Comparison of ENCODE assay signal across 30 cellular contexts in genomic region chr9:87750726-87751125, GRCh38.
"Had no signal": no experiment of that assay in that cellular context is flagged by ENCODE, and none has a peak within 500 bp of the region (broad histone marks: within the 10 kb centered on the region; RNA-seq: fewer than 3 reads in every experiment).

No MANE protein-coding gene starts in this region.

- H3K27ac ChIP-seq: ascending aorta, cardiac muscle cell, VCaP had no signal

- FAIRE-seq: bronchial epithelial cell, TTC549 had no signal

- H3K36me3 ChIP-seq: ascending aorta, cardiac muscle cell had no signal

- ATAC-seq: activated CD8-positive, alpha-beta T cell treated with anti-CD3 and anti-CD28 coated beads for 36 hours; activated naive CD8-positive, alpha-beta T cell treated with anti-CD3 and anti-CD28 coated beads, Interleukin-2, amount 50 U/mL, for 24 hours; activated T-cell treated with anti-CD3 and anti-CD28 coated beads, Interleukin-2, amount 50 U/mL, for 4 hours had no signal

- DNase-seq: activated B cell treated with CpG ODN at 0.5 μM for 24 hours; activated CD4-positive, alpha-beta memory T cell treated with anti-CD3 and anti-CD28 coated beads for 36 hours; activated CD4-positive, alpha-beta T cell treated with anti-CD3 and anti-CD28 coated beads for 4 hours; activated CD4-positive, alpha-beta T cell treated with anti-CD3 and anti-CD28 coated beads, Interleukin-2, amount 10 ng/mL, durations not matched to agents 24 days and 14 days; activated CD4-positive, alpha-beta T cell treated with anti-CD3 and anti-CD28 coated beads, Interleukin-2, amount 50 U/mL, for 1 hour; activated CD4-positive, alpha-beta T cell treated with anti-CD3 and anti-CD28 coated beads, Interleukin-2, amount 50 U/mL, for 4 hours; activated CD4-positive, CD25-positive, alpha-beta regulatory T cell treated with anti-CD3 and anti-CD28 coated beads, Interleukin-2, amount 50 U/mL, for 72 hours; activated CD8-positive, alpha-beta memory T cell treated with anti-CD3 and anti-CD28 coated beads, Interleukin-2, amount 50 U/mL, for 4 hours; activated CD8-positive, alpha-beta T cell treated with anti-CD3 and anti-CD28 coated beads for 36 hours; activated effector memory CD4-positive, alpha-beta T cell treated with Interleukin-2 at 50 U/mL for 16 hours; activated gamma-delta T cell; activated naive CD4-positive, alpha-beta T cell treated with anti-CD3 and anti-CD28 coated beads, Interleukin-2, amount 10 ng/mL, durations not matched to agents 7 days and 5 days; activated naive CD4-positive, alpha-beta T cell treated with Interleukin-2 at 50 U/mL for 16 hours; activated naive CD8-positive, alpha-beta T cell treated with anti-CD3 and anti-CD28 coated beads, Interleukin-2, amount 10 ng/mL, durations not matched to agents 7 days and 5 days; activated naive CD8-positive, alpha-beta T cell treated with anti-CD3 and anti-CD28 coated beads, Interleukin-2, amount 50 U/mL, for 24 hours; activated T-cell treated with anti-CD3 and anti-CD28 coated beads for 4 hours; activated T-cell treated with anti-CD3 and anti-CD28 coated beads, Interleukin-2, amount 50 U/mL, for 1 hour; activated T-cell treated with anti-CD3 and anti-CD28 coated beads, Interleukin-2, amount 50 U/mL, for 4 hours; amygdala; anterior cingulate cortex; caudate nucleus; cerebellar nuclear complex; T-helper 1 cell; T-helper 2 cell; T-helper 9 cell had no signal

- H3K4me1 ChIP-seq: ascending aorta had no signal

- H3K4me3 ChIP-seq: ascending aorta, cardiac muscle cell had no signal

- H3K27me3 ChIP-seq: ascending aorta, cardiac muscle cell had no signal
